Comparison of ENCODE assay signal across 8 cellular contexts in the genomic region with DNA sequence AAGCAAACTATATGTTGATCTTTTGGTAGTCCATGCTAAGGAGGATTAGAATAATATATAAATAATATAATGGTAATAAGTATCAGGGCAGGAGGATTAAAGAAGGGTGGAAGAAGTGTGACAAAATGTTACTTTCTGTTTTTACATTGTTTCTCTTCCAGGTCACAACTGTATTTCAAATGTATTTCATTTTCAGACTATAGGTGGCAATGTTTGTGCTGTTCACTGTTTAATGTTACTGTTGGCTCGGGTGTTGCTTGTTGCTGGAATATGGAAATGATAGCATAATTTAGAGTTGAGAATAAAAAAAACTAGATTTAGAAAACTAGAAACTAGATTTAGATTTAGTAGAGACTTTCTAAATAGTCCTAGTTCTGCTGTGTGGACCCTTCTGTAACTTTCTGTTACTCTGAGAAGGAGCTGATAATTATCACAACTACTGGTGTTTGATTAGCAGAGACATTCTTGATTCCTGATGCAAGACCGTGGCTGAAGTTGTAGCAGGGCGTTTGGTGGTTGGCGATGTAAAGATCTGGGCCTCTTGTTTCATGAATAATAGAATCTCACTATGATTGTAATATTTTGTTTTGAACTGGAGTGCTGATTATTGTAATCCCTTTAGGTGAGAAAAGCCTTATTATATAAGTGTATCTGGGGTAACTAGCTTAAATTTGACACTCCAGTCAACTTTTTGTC. TPM values are rescaled to one million over a fixed set of nuclear protein-coding genes. Genes with fewer than 3 reads are reported as not detected.
DNase-seq lines count a peak whose midpoint lies in the region; ATAC-seq and TF ChIP-seq lines count a peak whose summit lies in the region.

No MANE protein-coding gene starts in this region.

- no peaks in the 10 kb centered on the region for H3K36me3 ChIP-seq in breast epithelium

- peak; percentile 35 for TF ChIP-seq CTCF in MCF 10A (IDR thresholded peaks at IDR 0.05; ENCODE audit: unreplicated experiment)
- peak in 1 of 3 donors; percentile 17 for TF ChIP-seq CTCF in breast epithelium (IDR thresholded peaks at IDR 0.05)
- TF ChIP-seq CTCF in choroid plexus epithelial cell (conservative IDR thresholded peaks at IDR 0.05; ENCODE audit: low read depth, low read length), result peak; percentile 50
- TF ChIP-seq CTCF in retinal pigment epithelial cell (conservative IDR thresholded peaks at IDR 0.05; ENCODE audit: low read depth, low read length), result peak; percentile 49

- H3K27me3 Mint-ChIP-seq in MCF 10A (ENCODE audit: insufficient read depth, unreplicated experiment), result no peaks in the 10 kb centered on the region

- POLR2A ChIA-PET in MCF 10A (lab: Yijun Ruan, JAX), result interaction anchor here (0.6 to 8.0 kb wide), 8 partner anchors 8 to 270 kb away, joined by 3 to 54 read pairs (median 6); no protein-coding TSS in a partner anchor

- H3K4me3 ChIP-seq in breast epithelium (no peak overlapping the region), choroid plexus epithelial cell (ENCODE audit: low read depth, low read length) (no peak overlapping the region), retinal pigment epithelial cell (ENCODE audit: low read length) (no peak overlapping the region)

- no peaks in the 10 kb centered on the region for H3K27me3 ChIP-seq in breast epithelium

- no peaks in the 10 kb centered on the region for H3K4me1 ChIP-seq in breast epithelium

- peak; percentile 42 for DNase-seq in MCF 10A (ENCODE audit: unreplicated experiment)
- no peak for DNase-seq in breast epithelium (ENCODE audit: low spot score in 2 of 2)
- DNase-seq in LHCN-M2 (ENCODE audit: low read depth), result peak; percentile 30
- DNase-seq in choroid plexus epithelial cell (ENCODE audit: low read depth), result peak; percentile 65
- no peak for DNase-seq in retinal pigment epithelial cell (ENCODE audit: low read depth)
- DNase-seq in NCI-H2081 treated with DMSO at 0.1 percent for 48 hours (lab: John Stamatoyannopoulos, UW), result no peak

- no peaks in the 10 kb centered on the region for H3K9me3 Mint-ChIP-seq in MCF 10A (ENCODE audit: unreplicated experiment)

- H3K36me3 Mint-ChIP-seq in MCF 10A (ENCODE audit: insufficient read depth, unreplicated experiment), result no peaks in the 10 kb centered on the region

- CTCF ChIA-PET in MCF 10A (lab: Yijun Ruan, JAX), result interaction anchor here (0.6 to 9.0 kb wide), 25 partner anchors 9 to 1879 kb away, joined by 3 to 93 read pairs (median 5); a partner anchor contains a TSS

- no peak for TF ChIP-seq POLR2A in breast epithelium (IDR thresholded peaks at IDR 0.05)

- intact Hi-C loops in MCF 10A (cut with micrococcal nuclease), result loop anchor here (1.0 kb wide), 1 partner anchor 70 kb away; no protein-coding TSS in a partner anchor
- intact Hi-C loops in breast epithelium (cut with DNase I; ENCODE audit: low total_unique reads), result no loop called here

- no peaks in the 10 kb centered on the region for H3K9me3 ChIP-seq in breast epithelium

- peak overlapping the region in 1 of 2 donors; percentile 45 for H3K27ac ChIP-seq in breast epithelium

- BruUV-seq in MCF 10A (replicated peaks; lab: Mats Ljungman, UMichigan), result no TSS peak

- peaks cover 23% of the 10 kb centered on the region for H3K4me1 Mint-ChIP-seq in MCF 10A (ENCODE audit: insufficient read depth, unreplicated experiment)

- no peak for ATAC-seq in GM21526 (IDR thresholded peaks at IDR 0.05; ENCODE audit: low FRiP score, unreplicated experiment)
- ATAC-seq in GM19397 (IDR thresholded peaks at IDR 0.05; ENCODE audit: unreplicated experiment), result no peak

- peak overlapping the region; percentile 16 for H3K27ac Mint-ChIP-seq in MCF 10A (ENCODE audit: low read depth, unreplicated experiment)

- H3K4me3 Mint-ChIP-seq in MCF 10A (ENCODE audit: unreplicated experiment), result no peak overlapping the region

RNA-seq across cellular contexts. Expression of a gene that starts 7.9 kb away (rescaled TPM):
- 75.1 and 108 TPM in 2 replicates for total RNA-seq in MCF 10A (2022)
- 100 to 1,000 TPM in 2 of 3 donors, 10 to 100 TPM in 1; 26.2 to 162 (median 106) TPM for total RNA-seq in breast epithelium
- total RNA-seq in LHCN-M2 (2014; rRNA removed), result 18.1 and 19.1 TPM in 2 replicates
- 21.3 TPM for polyA plus RNA-seq in LHCN-M2 (2012)

Comparison
In these comparisons a context has a peak if more than half of its experiments do, and no peak if none do; other contexts are left out.
1. DNase-seq: peak in MCF 10A (single experiment), LHCN-M2 (single experiment) and choroid plexus epithelial cell (single experiment); none in breast epithelium (0 of 2), retinal pigment epithelial cell (single experiment) and NCI-H2081 treated with DMSO at 0.1 percent for 48 hours (single experiment).